In the genomic region with DNA sequence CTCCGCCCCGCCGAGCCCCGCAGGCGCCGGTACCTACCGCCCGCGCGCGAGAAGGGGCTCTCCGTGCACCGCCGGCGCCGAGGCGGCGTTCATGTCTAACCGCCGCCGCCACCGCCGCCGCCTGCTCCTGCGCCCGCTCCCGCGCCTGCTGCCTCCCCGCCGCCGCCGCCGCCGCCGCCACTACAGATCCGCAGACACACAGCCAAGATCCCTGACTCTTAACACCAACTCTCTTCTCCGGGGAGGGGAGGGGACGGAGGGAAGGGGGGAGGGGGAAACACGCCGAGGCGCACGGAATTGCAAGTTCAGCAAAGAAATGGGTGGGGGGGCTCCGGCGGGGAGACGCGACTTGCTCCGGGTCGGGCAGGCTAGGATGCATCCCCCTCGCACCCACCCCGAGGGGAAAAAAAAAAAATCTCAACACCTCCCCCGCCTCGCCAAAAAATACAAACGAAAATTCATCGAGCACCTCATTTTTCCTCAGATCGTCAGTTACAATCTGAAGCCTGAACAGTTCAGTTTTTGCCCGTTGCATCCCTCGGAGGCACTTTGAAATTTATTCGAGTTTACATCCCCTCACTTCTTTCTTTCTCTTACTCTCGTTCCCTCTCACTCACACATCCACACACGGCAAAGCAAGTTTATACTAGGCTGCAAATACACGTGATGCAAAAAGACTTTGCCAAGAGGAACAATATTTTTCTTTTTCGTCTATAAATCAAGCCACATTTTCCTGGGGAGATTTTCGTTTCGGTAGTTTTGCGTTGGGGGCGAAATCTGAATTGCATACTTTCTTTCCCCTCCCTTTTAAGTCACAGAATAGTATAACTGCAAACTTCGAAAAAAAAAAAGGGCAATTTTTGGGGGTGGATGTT, we compare ENCODE assay signal across 8 cellular contexts. TPM values are rescaled to one million over a fixed set of nuclear protein-coding genes. Genes with fewer than 3 reads are reported as not detected.
DNase-seq lines count a peak whose midpoint lies in the region; ATAC-seq and TF ChIP-seq lines count a peak whose summit lies in the region.

A gene (minus strand): TSS at position 192 of the 875 bp plus-strand sequence. CDS start 1,076 bp downstream, outside the sequence.

- peaks cover 31% of the 10 kb centered on the region for H3K4me1 ChIP-seq in DND-41 (ENCODE audit: insufficient read depth, low read length)
- peaks cover 3% of the 10 kb centered on the region for H3K4me1 ChIP-seq in IMR-90 (ENCODE audit: control insufficient read depth, insufficient read depth, low read length)

- no peaks in the 10 kb centered on the region for H3K9me1 ChIP-seq in IMR-90 (ENCODE audit: insufficient read depth, low read length)

- H2BK5ac ChIP-seq in IMR-90 (ENCODE audit: low read depth, low read length, poor library complexity, severe bottlenecking) = peak within 1 kb of the TSS; percentile 99

- H3K4me1 Mint-ChIP-seq in MCF 10A (ENCODE audit: insufficient read depth, unreplicated experiment) (peaks cover 17% of the 10 kb centered on the region), progenitor cell of endocrine pancreas (ENCODE audit: low read depth) (peaks cover 20% of the 10 kb centered on the region)

- H3K4me3 ChIP-seq in DND-41 (ENCODE audit: low read depth in 1 of 2, low read length in 2 of 2) = peak within 1 kb of the TSS; percentile 63 to 81
- H3K4me3 ChIP-seq in IMR-90 (ENCODE audit: insufficient read depth, low read depth, low read length) = peak within 1 kb of the TSS; percentile 78

- H3K27me3 ChIP-seq in DND-41 (ENCODE audit: insufficient read depth, low read length, poor library complexity) = no peaks in the 10 kb centered on the region
- no peaks in the 10 kb centered on the region for H3K27me3 ChIP-seq in IMR-90 (ENCODE audit: control insufficient read depth, insufficient read depth, low read length)

- DNase-seq in DND-41 (peak; percentile 71), IMR-90 (peak; percentile 52), RPMI7951 (ENCODE audit: low read depth) (peak; percentile 59), MCF 10A (ENCODE audit: unreplicated experiment) (peak; percentile 51), hypothalamus (lab: John Stamatoyannopoulos, UW) (peak in 46 of 51 donors; percentile 4 to 87 (median 36)), progenitor cell of endocrine pancreas (ENCODE audit: low spot score, unreplicated experiment) (peak; percentile 41)

- no peak for TF ChIP-seq CTCF in DND-41 (IDR thresholded peaks at IDR 0.05; ENCODE audit: borderline replicate concordance, extremely low read depth, low read length, poor library complexity, severe bottlenecking)
- TF ChIP-seq CTCF in IMR-90 (conservative IDR thresholded peaks at IDR 0.05; ENCODE audit: low read depth, low read length) = no peak
- no peak for TF ChIP-seq CTCF in MCF 10A (IDR thresholded peaks at IDR 0.05; ENCODE audit: unreplicated experiment)
- TF ChIP-seq CTCF in progenitor cell of endocrine pancreas (IDR thresholded peaks at IDR 0.05; ENCODE audit: unreplicated experiment) = no peak

- peaks cover 15% of the 10 kb centered on the region for H3K79me2 ChIP-seq in DND-41 (ENCODE audit: insufficient read depth, low read length)

- H2AFZ ChIP-seq in DND-41 (ENCODE audit: low read depth, low read length) = peak within 1 kb of the TSS; percentile 99
- peak within 1 kb of the TSS; percentile 82 for H2AFZ ChIP-seq in IMR-90 (replicated peaks; ENCODE audit: low read length, poor library complexity)

- TF ChIP-seq POLR2A in IMR-90 (IDR thresholded peaks at IDR 0.05; ENCODE audit: low read depth, low read length) = no peak

- BruUV-seq in IMR-90 (replicated peaks; lab: Mats Ljungman, UMichigan) = no TSS peak
- BruUV-seq in MCF 10A (replicated peaks; lab: Mats Ljungman, UMichigan) = no TSS peak

- peak within 1 kb of the TSS; percentile 74 for H4K91ac ChIP-seq in IMR-90 (ENCODE audit: insufficient read depth, low read depth, low read length)

- intact Hi-C loops in IMR-90 (cut with micrococcal nuclease) = loop anchor here (1.0 to 10.0 kb wide), 9 partner anchors 86 to 647 kb away; no protein-coding TSS in a partner anchor
- intact Hi-C loops in MCF 10A (cut with micrococcal nuclease) = loop anchor here (2.0 to 10.0 kb wide), 5 partner anchors 111 to 987 kb away; no protein-coding TSS in a partner anchor

- H2AK5ac ChIP-seq in IMR-90 (ENCODE audit: low read depth, low read length) = peak within 1 kb of the TSS; percentile 89; the same call in 1 of the 2 replicates

- H3K9ac ChIP-seq in DND-41 (ENCODE audit: low read depth, low read length) = peak within 1 kb of the TSS; percentile 70
- peak within 1 kb of the TSS; percentile 98 for H3K9ac ChIP-seq in IMR-90 (ENCODE audit: low read depth, low read length)

- H4K20me1 ChIP-seq in DND-41 (ENCODE audit: insufficient read depth, low read length) (no peaks in the 10 kb centered on the region), IMR-90 (ENCODE audit: insufficient read depth, low read length) (no peaks in the 10 kb centered on the region)

- no peaks in the 10 kb centered on the region for H3K9me3 Mint-ChIP-seq in MCF 10A (ENCODE audit: unreplicated experiment)
- H3K9me3 Mint-ChIP-seq in progenitor cell of endocrine pancreas (ENCODE audit: low read depth) = no peaks in the 10 kb centered on the region

- H3K56ac ChIP-seq in IMR-90 (ENCODE audit: extremely low read depth, insufficient read depth, low read length) = peak within 1 kb of the TSS; percentile 96

- H3K27ac ChIP-seq in DND-41 (ENCODE audit: low read length) = peak within 1 kb of the TSS; percentile 85
- peak within 1 kb of the TSS; percentile 99 for H3K27ac ChIP-seq in IMR-90 (ENCODE audit: insufficient read depth, low read length)

- no peak for TF ChIP-seq RAD21 in IMR-90 (IDR thresholded peaks at IDR 0.05; ENCODE audit: low read length)

- dilution Hi-C loops in IMR-90 (cut with HindIII; ENCODE audit: low sequenced_read_pairs, unreplicated experiment) = no loop called here

- no peaks in the 10 kb centered on the region for H3K9me3 ChIP-seq in DND-41 (ENCODE audit: insufficient read depth, low read length, severe bottlenecking)
- no peaks in the 10 kb centered on the region for H3K9me3 ChIP-seq in IMR-90 (ENCODE audit: control insufficient read depth, insufficient read depth, low read length)

- POLR2A ChIA-PET in IMR-90 (lab: Charles Lee; ENCODE audit: unreplicated experiment) (interaction anchor here (0.7 kb wide), 1 partner anchor 9 kb away, joined by 3 read pairs; no protein-coding TSS in a partner anchor), MCF 10A (lab: Yijun Ruan, JAX) (interaction anchor here (0.6 to 1.5 kb wide), 12 partner anchors 9 to 1790 kb away, joined by 3 to 14 read pairs (median 4); no protein-coding TSS in a partner anchor)

- H3K36me3 Mint-ChIP-seq in MCF 10A (ENCODE audit: insufficient read depth, unreplicated experiment) (peaks cover 4% of the 10 kb centered on the region), progenitor cell of endocrine pancreas (ENCODE audit: insufficient read depth) (peaks cover 1% of the 10 kb centered on the region)

- 0% methylated on average over 6 of the region's 67 CpGs; no CpG with 5 or more reads in 1 of the 2 experiments for WGBS in IMR-90 (ENCODE audit: extremely low coverage in 2 of 2, insufficient read length in 1 of 2), 2 experiments

- peak within 1 kb of the TSS; percentile 99 for H3K14ac ChIP-seq in IMR-90 (replicated peaks; ENCODE audit: low read depth, low read length)

- H2BK120ac ChIP-seq in IMR-90 (ENCODE audit: low read depth, low read length) = peak within 1 kb of the TSS; percentile 93

- peak; percentile 49 for ATAC-seq in DND-41 (ENCODE audit: insufficient read depth, low read depth)
- ATAC-seq in IMR-90 (ENCODE audit: low read depth) = peak; percentile 19
- no peak for ATAC-seq in GM19035 (IDR thresholded peaks at IDR 0.05; ENCODE audit: unreplicated experiment)
- no peak for ATAC-seq in GM19324 (IDR thresholded peaks at IDR 0.05; ENCODE audit: low FRiP score, unreplicated experiment)

- H4K8ac ChIP-seq in IMR-90 (ENCODE audit: low read depth in 2 of 2, low read length in 2 of 2) = peak within 1 kb of the TSS; percentile 48 to 94

- H3K79me1 ChIP-seq in IMR-90 (ENCODE audit: low read depth in 1 of 2, low read length in 2 of 2) = peaks cover 0 to 19% of the 10 kb centered on the region in 2 experiments; a peak in 2 of 4 replicates

- peak within 1 kb of the TSS; percentile 76 for H3K18ac ChIP-seq in IMR-90 (ENCODE audit: low read depth, low read length)

- peak within 1 kb of the TSS; percentile 88 for H3K4me3 Mint-ChIP-seq in MCF 10A (ENCODE audit: unreplicated experiment)
- H3K4me3 Mint-ChIP-seq in progenitor cell of endocrine pancreas (ENCODE audit: low read depth) = peak within 1 kb of the TSS; percentile 88

- peak within 1 kb of the TSS; percentile 97 for H3K4ac ChIP-seq in IMR-90 (ENCODE audit: low read depth, low read length)

- peak within 1 kb of the TSS; percentile 58 for H2BK20ac ChIP-seq in IMR-90 (ENCODE audit: low read depth, low read length)

- CTCF ChIA-PET in IMR-90 (lab: Yijun Ruan, JAX) (interaction anchor here (0.7 to 1.2 kb wide), 2 partner anchors 182 to 800 kb away, joined by 3 to 5 read pairs; no protein-coding TSS in a partner anchor), MCF 10A (lab: Yijun Ruan, JAX) (interaction anchor here (0.6 to 1.0 kb wide), 5 partner anchors 110 to 781 kb away, joined by 3 to 4 read pairs (median 3); no protein-coding TSS in a partner anchor)

- no peaks in the 10 kb centered on the region for H3K27me3 Mint-ChIP-seq in MCF 10A (ENCODE audit: insufficient read depth, unreplicated experiment)
- no peaks in the 10 kb centered on the region for H3K27me3 Mint-ChIP-seq in progenitor cell of endocrine pancreas

- H2AK9ac ChIP-seq in IMR-90 (replicated peaks; ENCODE audit: low read depth, low read length, poor library complexity) = peak within 1 kb of the TSS; percentile 68

- H3K27ac Mint-ChIP-seq in MCF 10A (ENCODE audit: low read depth, unreplicated experiment) (peak within 1 kb of the TSS; percentile 96), progenitor cell of endocrine pancreas (peak within 1 kb of the TSS; percentile 91)

- peak within 1 kb of the TSS; percentile 61 for H4K5ac ChIP-seq in IMR-90 (ENCODE audit: low read depth, low read length)

- in situ Hi-C loops in IMR-90 (cut with MboI; ENCODE audit: low sequenced_read_pairs) = loop anchor here (5.0 to 10.0 kb wide), 2 partner anchors 171 to 353 kb away; no protein-coding TSS in a partner anchor

- H3K4me2 ChIP-seq in DND-41 (ENCODE audit: insufficient read depth, low read length) (peak within 1 kb of the TSS; percentile 80), IMR-90 (ENCODE audit: low read depth, low read length) (peak within 1 kb of the TSS; percentile 97)

- H3K23ac ChIP-seq in IMR-90 (ENCODE audit: low read depth, low read length) = peak within 1 kb of the TSS; percentile 99

- H2BK15ac ChIP-seq in IMR-90 (ENCODE audit: low read depth, low read length) = peak within 1 kb of the TSS; percentile 33; the same call in 1 of the 3 replicates

- peaks cover 2% of the 10 kb centered on the region; the same call in 1 of the 2 replicates for H3K36me3 ChIP-seq in DND-41 (ENCODE audit: insufficient read depth, low read length)
- no peaks in the 10 kb centered on the region for H3K36me3 ChIP-seq in IMR-90 (ENCODE audit: control insufficient read depth, insufficient read depth, low read length)

RNA-seq across cellular contexts. Expression of the gene that starts here (rescaled TPM):
- total RNA-seq in IMR-90 (2012; rRNA removed) (83.9 and 87.1 TPM in 2 replicates), MCF 10A (2022) (5.1 and 6.2 TPM in 2 replicates), progenitor cell of endocrine pancreas (56.8 and 61.3 TPM in 2 replicates)
- 29.0 and 30.0 TPM in 2 replicates for polyA plus RNA-seq in IMR-90 (2012; rRNA removed)
- 9.9 and 15.3 TPM in 2 replicates for polyA plus RNA-seq in IMR-90 (2012; cell fraction: cytosol; rRNA removed)
- 22.4 and 46.6 TPM in 2 replicates for polyA plus RNA-seq in IMR-90 (2012; cell fraction: nucleus; rRNA removed; ENCODE audit: low replicate concordance)
- total RNA-seq in RPMI7951 (2014; rRNA removed; shearing (Covaris generic)) = 66.5 and 89.8 TPM in 2 replicates

Comparison
In these comparisons a context has a peak if more than half of its experiments do, and no peak if none do; other contexts are left out.
1. ATAC-seq: peak in DND-41 (single experiment) and IMR-90 (single experiment); none in GM19035 (single experiment) and GM19324 (single experiment).
2. Peak in every context shown above with its lines, with median percentiles within 50 percentile points of each other: DNase-seq.